Comparison of ENCODE assay signal across 12 cellular contexts in the genomic region with DNA sequence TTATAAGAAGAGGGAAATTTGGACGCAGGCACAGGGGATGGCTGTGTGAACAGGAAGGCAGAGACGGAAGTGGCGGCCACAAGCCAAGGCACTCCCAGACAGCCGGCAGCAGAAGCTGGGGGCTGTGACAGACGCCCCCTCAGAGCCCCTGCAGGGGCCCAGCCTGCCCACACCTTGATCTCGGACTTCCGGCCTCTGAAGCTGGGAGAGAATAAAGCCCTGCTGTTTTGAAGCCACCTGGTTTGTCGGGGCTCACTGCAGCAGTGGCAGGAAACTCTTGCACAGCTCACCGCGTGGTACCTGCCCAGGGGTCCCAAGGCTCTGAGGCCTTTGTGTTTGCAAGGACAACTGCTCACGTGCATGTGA. TPM values are rescaled to one million over a fixed set of nuclear protein-coding genes. Genes with fewer than 3 reads are reported as not detected.
DNase-seq lines count a peak whose midpoint lies in the region; ATAC-seq and TF ChIP-seq lines count a peak whose summit lies in the region.
"Had no signal": no experiment of that assay in that cellular context is flagged by ENCODE, and none has a peak within 500 bp of the region (broad histone marks: within the 10 kb centered on the region; RNA-seq: fewer than 3 reads in every experiment).

No MANE protein-coding gene starts in this region.

- intact Hi-C loops in activated CD4-positive, alpha-beta memory T cell treated with anti-CD3 and anti-CD28 coated beads for 36 hours (cut with micrococcal nuclease) = no loop called here

- peak overlapping the region; percentile 58 for H3K56ac ChIP-seq in mesendoderm (ENCODE audit: low read length)

- no peak overlapping the region for H3K4me3 Mint-ChIP-seq in activated CD4-positive, alpha-beta memory T cell treated with anti-CD3 and anti-CD28 coated beads for 36 hours
- no peak overlapping the region for H3K4me3 Mint-ChIP-seq in osteocyte (ENCODE audit: unreplicated experiment)

- no peaks in the 10 kb centered on the region for H3K9me3 Mint-ChIP-seq in activated CD4-positive, alpha-beta memory T cell treated with anti-CD3 and anti-CD28 coated beads for 36 hours
- no peaks in the 10 kb centered on the region for H3K9me3 Mint-ChIP-seq in osteocyte (ENCODE audit: unreplicated experiment)

- POLR2A ChIA-PET in activated CD4-positive, alpha-beta memory T cell treated with anti-CD3 and anti-CD28 coated beads for 36 hours (lab: Charles Lee) = no interaction called here

- no peak overlapping the region for H3K4ac ChIP-seq in mesendoderm (ENCODE audit: low read depth, low read length)

- no peak overlapping the region for H4K5ac ChIP-seq in mesendoderm (ENCODE audit: low read length)

- H2BK5ac ChIP-seq in mesendoderm (ENCODE audit: low read length) = no peak overlapping the region

- H3K9ac ChIP-seq in mesendoderm (ENCODE audit: low read length) = no peak overlapping the region

- no peak overlapping the region for H3K4me2 ChIP-seq in mesendoderm (ENCODE audit: low read length)

- ATAC-seq in GM19463 (IDR thresholded peaks at IDR 0.05; ENCODE audit: unreplicated experiment) = no peak

- CTCF ChIA-PET in activated CD4-positive, alpha-beta memory T cell treated with anti-CD3 and anti-CD28 coated beads for 36 hours (lab: Charles Lee) = interaction anchor here (1.1 to 1.2 kb wide), 2 partner anchors 21 to 106 kb away, joined by 3 read pairs; no protein-coding TSS in a partner anchor

- no peak overlapping the region for H3K18ac ChIP-seq in mesendoderm (ENCODE audit: low read length)

- H2AK5ac ChIP-seq in mesendoderm (ENCODE audit: low read length) = no peak overlapping the region

- H3K79me2 ChIP-seq in mesendoderm (ENCODE audit: control insufficient read depth, insufficient read depth, low read length) = no peaks in the 10 kb centered on the region

- no peak overlapping the region for H3K23ac ChIP-seq in mesendoderm (ENCODE audit: low read length)

- H3K79me1 ChIP-seq in mesendoderm (ENCODE audit: low read length) = no peaks in the 10 kb centered on the region

- no peak overlapping the region for H2BK120ac ChIP-seq in mesendoderm (ENCODE audit: low read depth, low read length)

- H3K27me3 Mint-ChIP-seq in activated CD4-positive, alpha-beta memory T cell treated with anti-CD3 and anti-CD28 coated beads for 36 hours = no peaks in the 10 kb centered on the region
- H3K27me3 Mint-ChIP-seq in osteocyte (ENCODE audit: unreplicated experiment) = no peaks in the 10 kb centered on the region

- H3K36me3 ChIP-seq in GM06990 (ENCODE audit: control insufficient read depth, insufficient read depth, low read length) (no peaks in the 10 kb centered on the region), mesendoderm (ENCODE audit: control insufficient read depth, insufficient read depth, low read length) (no peaks in the 10 kb centered on the region)
- H3K36me3 ChIP-seq: heart right ventricle, ovary had no signal

- no peak overlapping the region for H4K8ac ChIP-seq in mesendoderm (ENCODE audit: low read depth, low read length)

- H3K4me3 ChIP-seq in GM06990 (replicated peaks; ENCODE audit: low read depth, low read length) (no peak overlapping the region), mesendoderm (ENCODE audit: low read length) (no peak overlapping the region)
- H3K4me3 ChIP-seq: ovary had no signal

- no peak overlapping the region for H2BK15ac ChIP-seq in mesendoderm (replicated peaks; ENCODE audit: low read depth)

- WGBS in mesendoderm (ENCODE audit: extremely low coverage, insufficient coverage, low lambda C conversion rate) = no CpG with 5 or more reads among the region's 11 CpGs

- no peak overlapping the region for H3K27ac ChIP-seq in mesendoderm (ENCODE audit: low read depth, low read length)
- H3K27ac ChIP-seq: heart right ventricle, ovary had no signal

- DNase-seq in CD1c-positive myeloid dendritic cell (ENCODE audit: extremely low spot score) (peak; percentile 17), GM06990 (ENCODE audit: extremely low read depth, insufficient read length) (peak; percentile 27), mesendoderm (peak; percentile 18), osteocyte (ENCODE audit: extremely low spot score, unreplicated experiment) (no peak), SHP77 (lab: John Stamatoyannopoulos, UW) (no peak), retina (no peak)
- DNase-seq in activated CD4-positive, alpha-beta memory T cell treated with anti-CD3 and anti-CD28 coated beads for 36 hours = peak; percentile 19
- DNase-seq: HCEC 1CT had no signal

- H3K4me1 Mint-ChIP-seq in activated CD4-positive, alpha-beta memory T cell treated with anti-CD3 and anti-CD28 coated beads for 36 hours (ENCODE audit: low read depth) = peaks cover 13% of the 10 kb centered on the region
- peaks cover 3% of the 10 kb centered on the region for H3K4me1 Mint-ChIP-seq in osteocyte (ENCODE audit: unreplicated experiment)

- H3K36me3 Mint-ChIP-seq in activated CD4-positive, alpha-beta memory T cell treated with anti-CD3 and anti-CD28 coated beads for 36 hours = no peaks in the 10 kb centered on the region
- no peaks in the 10 kb centered on the region for H3K36me3 Mint-ChIP-seq in osteocyte (ENCODE audit: unreplicated experiment)

- TF ChIP-seq CTCF in GM06990 (IDR thresholded peaks at IDR 0.05; ENCODE audit: insufficient read depth, low read length, poor library complexity, severe bottlenecking) (no peak), osteocyte (IDR thresholded peaks at IDR 0.05) (no peak)

- no peaks in the 10 kb centered on the region; the same call in 1 of the 2 replicates for H3K27me3 ChIP-seq in GM06990 (replicated peaks; ENCODE audit: control insufficient read depth, insufficient read depth, low read length)
- H3K27me3 ChIP-seq in mesendoderm (ENCODE audit: insufficient read depth, low read length, poor library complexity) = no peaks in the 10 kb centered on the region
- H3K27me3 ChIP-seq: heart right ventricle, ovary had no signal

- H3K4me1 ChIP-seq in mesendoderm (ENCODE audit: control insufficient read depth, low read depth, low read length) = no peaks in the 10 kb centered on the region

- no peak overlapping the region for H3K27ac Mint-ChIP-seq in activated CD4-positive, alpha-beta memory T cell treated with anti-CD3 and anti-CD28 coated beads for 36 hours
- H3K27ac Mint-ChIP-seq in osteocyte (ENCODE audit: unreplicated experiment) = no peak overlapping the region

RNA-seq across cellular contexts. Expression of gene MEGF6, which starts 13.7 kb away (rescaled TPM):
- 1 to 10 TPM; 6.8 to 9.8 TPM for total RNA-seq in activated CD4-positive, alpha-beta memory T cell treated with anti-CD3 and anti-CD28 coated beads for 36 hours
- polyA plus RNA-seq in mesendoderm (2013, experiment 1 of 2) = 2.2 TPM
- polyA plus RNA-seq in mesendoderm (2013, experiment 2 of 2) = 1.7 TPM
- total RNA-seq in osteocyte = 255 and 262 TPM in 2 replicates

RNA-seq across cellular contexts. Expression of gene TPRG1L, which starts 27.2 kb away (rescaled TPM):
- total RNA-seq in activated CD4-positive, alpha-beta memory T cell treated with anti-CD3 and anti-CD28 coated beads for 36 hours = 10 to 100 TPM in 1 of 2 experiments, 1 to 10 TPM in 1; 9.2 to 10.4 TPM
- 13.7 TPM for polyA plus RNA-seq in mesendoderm (2013, experiment 1 of 2)
- 13.4 TPM for polyA plus RNA-seq in mesendoderm (2013, experiment 2 of 2)
- 49.1 and 49.5 TPM in 2 replicates for total RNA-seq in osteocyte

RNA-seq across cellular contexts. Expression of gene WRAP73, which starts 52.3 kb away (rescaled TPM):
- 10 to 100 TPM; 34.5 to 34.6 TPM for total RNA-seq in activated CD4-positive, alpha-beta memory T cell treated with anti-CD3 and anti-CD28 coated beads for 36 hours
- 13.8 TPM for polyA plus RNA-seq in mesendoderm (2013, experiment 1 of 2)
- polyA plus RNA-seq in mesendoderm (2013, experiment 2 of 2) = 13.7 TPM
- 20.1 and 20.5 TPM in 2 replicates for total RNA-seq in osteocyte

RNA-seq across cellular contexts. Expression of gene TP73, which starts 54.7 kb away (rescaled TPM):
- total RNA-seq in activated CD4-positive, alpha-beta memory T cell treated with anti-CD3 and anti-CD28 coated beads for 36 hours = under 1 TPM; 0.62 to 0.65 TPM
- polyA plus RNA-seq in mesendoderm (2013, experiment 1 of 2) = 0.73 TPM
- 0.73 TPM for polyA plus RNA-seq in mesendoderm (2013, experiment 2 of 2)
- total RNA-seq in osteocyte = 0.16 and 0.24 TPM in 2 replicates
- total RNA-seq: dermis blood vessel endothelial cell had no signal

Comparison
In these comparisons a context has a peak if more than half of its experiments do, and no peak if none do; other contexts are left out.
1. DNase-seq: peak in CD1c-positive myeloid dendritic cell (single experiment), GM06990 (single experiment), activated CD4-positive, alpha-beta memory T cell treated with anti-CD3 and anti-CD28 coated beads for 36 hours (single experiment) and mesendoderm (single experiment); none in osteocyte (single experiment), SHP77 (0 of 2) and retina (single experiment).
2. RNA of gene MEGF6, which starts 13.7 kb away (total RNA-seq): 255 to 262 TPM in osteocyte; 6.8 to 9.8 TPM in activated CD4-positive, alpha-beta memory T cell treated with anti-CD3 and anti-CD28 coated beads for 36 hours; every median in the first group is over 10 times any median in the second.